In the genomic region with DNA sequence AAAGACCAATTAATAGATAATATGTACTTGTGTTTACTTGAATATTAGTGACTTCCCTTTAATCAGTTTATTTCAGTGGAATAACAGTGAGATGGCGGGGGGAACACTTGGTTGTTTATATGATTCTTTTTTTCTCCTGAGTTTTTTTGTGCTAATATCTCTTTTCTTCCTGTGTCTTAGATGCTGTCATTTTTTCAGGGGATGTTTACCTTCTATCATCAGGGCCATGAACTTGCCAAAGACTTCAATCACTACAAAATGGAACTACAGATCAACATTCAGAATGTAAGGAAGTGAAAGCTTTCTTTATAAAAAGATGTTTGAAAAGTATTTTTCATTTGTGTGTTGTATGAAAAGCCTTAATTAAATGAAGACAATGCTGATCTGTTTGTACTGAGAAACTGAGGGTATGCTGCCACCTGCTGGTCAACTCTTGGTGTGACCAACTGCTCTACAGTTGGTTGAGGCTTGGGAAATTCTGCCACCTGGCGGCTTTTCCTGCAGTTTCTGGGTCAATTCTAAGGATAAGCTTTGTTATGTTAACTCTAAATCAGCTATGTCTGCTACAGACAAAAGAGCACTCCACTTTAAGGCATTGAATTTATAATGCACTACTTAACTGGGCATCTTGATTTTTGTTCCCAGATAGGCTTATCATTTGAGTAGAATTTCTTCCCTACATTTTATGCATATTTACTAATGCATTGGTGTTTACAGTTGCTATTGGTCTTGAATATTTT, we compare ENCODE assay signal across 7 cellular contexts.
DNase-seq lines count a peak whose midpoint lies in the region; ATAC-seq and TF ChIP-seq lines count a peak whose summit lies in the region.

No MANE protein-coding gene starts in this region.

- 26% methylated on average over 2 of the region's 2 CpGs for WGBS in right cardiac atrium

- DNase-seq in GM13977 (ENCODE audit: low spot score) = peak; percentile 79
- DNase-seq in NCI-H1436 (lab: John Stamatoyannopoulos, UW) = peak; percentile 88
- DNase-seq in T-cell = peak; percentile 71 to 95 (median 89)
- DNase-seq in amygdala (lab: John Stamatoyannopoulos, UW) = peak; percentile 8 to 97 (median 77)
- DNase-seq in right cardiac atrium = peak; percentile 92 to 97 (median 93)
- DNase-seq in retina = peak; percentile 83

- no peaks in the 10 kb centered on the region for H3K9me3 Mint-ChIP-seq in T-cell

- H3K36me3 Mint-ChIP-seq in T-cell = no peaks in the 10 kb centered on the region

- peaks cover 3% of the 10 kb centered on the region for H3K4me1 ChIP-seq in right cardiac atrium (ENCODE audit: control insufficient read depth, insufficient read depth, low read length)

- H3K4me1 Mint-ChIP-seq in T-cell = peaks cover 0 to 2% (median 0%) of the 10 kb centered on the region in 3 donors

- peak overlapping the region in 1 of 2 donors; percentile 36 for H3K27ac Mint-ChIP-seq in T-cell

- H3K4me3 ChIP-seq in right cardiac atrium (ENCODE audit: low read length) = no peak overlapping the region

- H3K27ac ChIP-seq in right cardiac atrium (ENCODE audit: low read length) = no peak overlapping the region

- TF ChIP-seq CTCF in GM13977 (IDR thresholded peaks at IDR 0.05; ENCODE audit: extremely low read depth, insufficient read depth, missing control alignments) = peak; percentile 97

- H3K9me3 ChIP-seq in right cardiac atrium (ENCODE audit: control insufficient read depth, low read length) = no peaks in the 10 kb centered on the region

- in situ Hi-C loops in GM13977 (cut with MboI; ENCODE audit: low pct_unique_long_range_greater_than_20kb, low sequenced_read_pairs, unreplicated experiment) = loop anchor here (5.0 to 10.0 kb wide), 2 partner anchors 159 to 352 kb away; no protein-coding TSS in a partner anchor

- ATAC-seq in HG02852 (IDR thresholded peaks at IDR 0.05; ENCODE audit: unreplicated experiment) (peak; percentile 82), T-cell (replicated peaks in 1 of 4) (peak; percentile 89 to 100 (median 98)), right cardiac atrium (peak; percentile 87 to 91)

- POLR2A ChIA-PET in T-cell (lab: Charles Lee) = interaction anchor here (0.6 to 1.0 kb wide), 3 partner anchors 183 to 275 kb away, joined by 4 to 6 read pairs (median 4); partner anchors contain the start of genes PRMT9 (in 1 of the 2) and TMEM184C (in 1 of the 2)

- no peaks in the 10 kb centered on the region for H3K27me3 ChIP-seq in right cardiac atrium (ENCODE audit: control insufficient read depth, insufficient read depth)

- H3K27me3 Mint-ChIP-seq in T-cell = no peaks in the 10 kb centered on the region

- no peak overlapping the region for H3K4me3 Mint-ChIP-seq in T-cell

- intact Hi-C loops in right cardiac atrium (cut with DNase I) = loop anchor here (1.0 to 10.0 kb wide), 3 partner anchors 132 to 158 kb away; partner anchors contain the start of gene ARHGAP10 (in 1 of the 4)

- CTCF ChIA-PET in T-cell (lab: Charles Lee) = interaction anchor here (0.5 to 5.3 kb wide), 101 partner anchors 8 to 1949 kb away, joined by 3 to 65 read pairs (median 4); partner anchors contain the start of genes ARHGAP10 (in 1 of the 2), NR3C2 (in 1 of the 2), PRMT9 (in 1 of the 2) and TMEM184C (in 1 of the 2)
